Comparison of ENCODE assay signal across 10 cellular contexts in the genomic region with DNA sequence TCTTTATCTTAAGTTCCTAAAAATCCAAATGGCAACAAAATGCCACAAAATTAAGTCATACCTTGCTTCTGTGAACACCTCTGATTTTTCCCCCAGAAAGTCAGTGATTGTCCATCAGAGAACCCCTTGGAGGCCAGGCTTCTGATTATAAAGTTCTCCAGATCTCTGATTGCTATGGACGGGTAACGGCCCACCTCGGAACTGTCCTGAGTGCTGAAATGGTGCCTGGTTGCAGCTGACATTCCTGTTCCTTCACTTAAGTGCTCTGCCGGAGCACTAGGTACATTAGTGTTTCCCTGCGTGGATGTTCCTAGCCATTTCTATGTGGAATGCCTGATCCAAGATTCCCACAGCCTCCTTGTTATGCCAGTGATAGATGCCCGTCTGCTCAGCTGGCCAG.
DNase-seq lines count a peak whose midpoint lies in the region; TF ChIP-seq lines count a peak whose summit lies in the region.
"Had no signal": no experiment of that assay in that cellular context is flagged by ENCODE, and none has a peak within 500 bp of the region (broad histone marks: within the 10 kb centered on the region; RNA-seq: fewer than 3 reads in every experiment).

No MANE protein-coding gene starts in this region.

- no peak overlapping the region for H2BK5ac ChIP-seq in neuronal stem cell (ENCODE audit: low read length)

- no peak overlapping the region for H3K18ac ChIP-seq in neuronal stem cell (ENCODE audit: low read length)

- intact Hi-C loops in esophagus muscularis mucosa (cut with DNase I) = no loop called here
- intact Hi-C loops in ovary (cut with DNase I) = no loop called here

- no peak for TF ChIP-seq EP300 in esophagus muscularis mucosa (IDR thresholded peaks at IDR 0.05)
- TF ChIP-seq EP300 in ovary (IDR thresholded peaks at IDR 0.05) = no peak

- no peaks in the 10 kb centered on the region for H3K79me1 ChIP-seq in neuronal stem cell (ENCODE audit: low read depth, low read length)

- H3K27ac ChIP-seq in endodermal cell (ENCODE audit: low read depth, low read length) = no peak overlapping the region
- H3K27ac ChIP-seq in neuronal stem cell (replicated peaks; ENCODE audit: low read length) = no peak overlapping the region
- no peak overlapping the region for H3K27ac ChIP-seq in esophagus muscularis mucosa (replicated peaks in 1 of 4)
- no peak overlapping the region for H3K27ac ChIP-seq in ovary
- H3K27ac ChIP-seq: gastrocnemius medialis had no signal

- peak; percentile 55 for DNase-seq in HEK293T (ENCODE audit: extremely low spot score)
- DNase-seq in NT2/D1 (ENCODE audit: low read depth, low spot score) = peak; percentile 43
- peak; percentile 87 for DNase-seq in endodermal cell
- DNase-seq in neuronal stem cell (ENCODE audit: low spot score) = peak; percentile 41
- no peak for DNase-seq in esophagus muscularis mucosa (ENCODE audit: extremely low spot score)
- no peak for DNase-seq in NCI-H2081 (lab: John Stamatoyannopoulos, UW)
- no peak for DNase-seq in stimulated activated CD4-positive, alpha-beta T cell treated with anti-CD3 and anti-CD28 coated beads, Interleukin-2, amount 100 ng/mL, for 48 hours
- DNase-seq in ovary = no peak
- DNase-seq: activated naive CD4-positive, alpha-beta T cell; gastrocnemius medialis had no signal

- no peak overlapping the region for H3K23ac ChIP-seq in neuronal stem cell (ENCODE audit: low read depth, low read length, poor library complexity)

- H3K4me3 Mint-ChIP-seq in endodermal cell = no peak overlapping the region

- H3K9me3 ChIP-seq in NT2/D1 (ENCODE audit: insufficient read depth, low read length) = no peaks in the 10 kb centered on the region
- no peaks in the 10 kb centered on the region for H3K9me3 ChIP-seq in endodermal cell (ENCODE audit: control insufficient read depth, low read length)
- H3K9me3 ChIP-seq in neuronal stem cell (replicated peaks in 1 of 2; ENCODE audit: control insufficient read depth in 2 of 2, insufficient read depth in 1 of 2, low read depth in 1 of 2, low read length in 2 of 2) = no peaks in the 10 kb centered on the region
- H3K9me3 ChIP-seq in esophagus muscularis mucosa = no peaks in the 10 kb centered on the region
- no peaks in the 10 kb centered on the region for H3K9me3 ChIP-seq in ovary
- H3K9me3 ChIP-seq: gastrocnemius medialis had no signal

- H2BK120ac ChIP-seq in neuronal stem cell (ENCODE audit: low read depth, low read length) = no peak overlapping the region

- no peaks in the 10 kb centered on the region for H3K36me3 Mint-ChIP-seq in endodermal cell (ENCODE audit: low read depth)

- H3K4me1 Mint-ChIP-seq in endodermal cell = peaks cover 12% of the 10 kb centered on the region

- CTCF ChIA-PET in HEK293T (lab: Yijun Ruan, JAX) = interaction anchor here (0.5 kb wide), 1 partner anchor 10 kb away, joined by 4 read pairs; no protein-coding TSS in a partner anchor

- H3K9ac ChIP-seq in NT2/D1 (ENCODE audit: insufficient read length, low read depth) (no peak overlapping the region), endodermal cell (ENCODE audit: extremely low read depth, low read length, poor library complexity, severe bottlenecking) (no peak overlapping the region), neuronal stem cell (ENCODE audit: low read depth, low read length, poor library complexity) (no peak overlapping the region)

- H4K8ac ChIP-seq in neuronal stem cell (ENCODE audit: low read depth, low read length) = no peak overlapping the region

- no peak overlapping the region for H2BK15ac ChIP-seq in neuronal stem cell (ENCODE audit: low read length)

- 36 to 49% methylated on average over 5 to 6 of the region's 6 CpGs for WGBS in endodermal cell (ENCODE audit: insufficient coverage in 1 of 2, insufficient read length in 1 of 2), 2 experiments
- WGBS in neuronal stem cell (ENCODE audit: extremely low coverage in 2 of 2, insufficient read length in 2 of 2, insufficient replicate concordance in 1 of 2), 2 donors = no CpG with 5 or more reads among the region's 6 CpGs
- WGBS in esophagus muscularis mucosa = 17% methylated on average over 6 of the region's 6 CpGs
- WGBS in ovary, 3 donors = 2 to 6% (median 4%) methylated on average over 6 of the region's 6 CpGs

- H3K14ac ChIP-seq in neuronal stem cell (ENCODE audit: low read length) = no peak overlapping the region

- no peak overlapping the region for H2AFZ ChIP-seq in neuronal stem cell (ENCODE audit: low read length)

- H2BK12ac ChIP-seq in neuronal stem cell (ENCODE audit: low read length) = no peak overlapping the region

- H3K36me3 ChIP-seq in NT2/D1 (ENCODE audit: insufficient read depth, insufficient read length, low read length) (no peaks in the 10 kb centered on the region), endodermal cell (ENCODE audit: control insufficient read depth, insufficient read depth, low read length) (no peaks in the 10 kb centered on the region), neuronal stem cell (replicated peaks in 1 of 2; ENCODE audit: control insufficient read depth in 2 of 2, insufficient read depth in 2 of 2, low read length in 2 of 2) (no peaks in the 10 kb centered on the region), esophagus muscularis mucosa (no peaks in the 10 kb centered on the region), ovary (no peaks in the 10 kb centered on the region)
- H3K36me3 ChIP-seq: gastrocnemius medialis had no signal

- H3K27me3 ChIP-seq in NT2/D1 (ENCODE audit: insufficient read depth, insufficient read length) (peaks cover 33% of the 10 kb centered on the region), endodermal cell (ENCODE audit: control insufficient read depth, insufficient read depth, low read length, poor library complexity, severe bottlenecking) (peaks cover 14% of the 10 kb centered on the region), neuronal stem cell (ENCODE audit: control insufficient read depth in 3 of 3, insufficient read depth in 3 of 3, low read depth in 1 of 3, low read length in 3 of 3) (no peaks in the 10 kb centered on the region), esophagus muscularis mucosa (peaks cover 0 to 72% (median 0%) of the 10 kb centered on the region in 4 donors), ovary (no peaks in the 10 kb centered on the region)

- H3K4ac ChIP-seq in neuronal stem cell (ENCODE audit: low read length) = no peak overlapping the region

- H3K27me3 Mint-ChIP-seq in endodermal cell (ENCODE audit: insufficient read depth) = peaks cover 18% of the 10 kb centered on the region

- no peak overlapping the region for H3K27ac Mint-ChIP-seq in endodermal cell

- TF ChIP-seq POLR2A in esophagus muscularis mucosa (IDR thresholded peaks at IDR 0.05; ENCODE audit: low read depth) (no peak), ovary (IDR thresholded peaks at IDR 0.05) (no peak)

- TF ChIP-seq CTCF in endodermal cell (conservative IDR thresholded peaks at IDR 0.05) = no peak
- no peak for TF ChIP-seq CTCF in esophagus muscularis mucosa (IDR thresholded peaks at IDR 0.05)
- TF ChIP-seq CTCF in ovary (IDR thresholded peaks at IDR 0.05) = no peak

- H2AK5ac ChIP-seq in neuronal stem cell (ENCODE audit: low read depth, low read length) = no peak overlapping the region

- H3K4me2 ChIP-seq in neuronal stem cell (ENCODE audit: insufficient read depth, low read length, poor library complexity, severe bottlenecking) = no peak overlapping the region

- H3K4me1 ChIP-seq in NT2/D1 (ENCODE audit: insufficient read depth, insufficient read length) (peaks cover 16% of the 10 kb centered on the region), endodermal cell (ENCODE audit: control insufficient read depth, insufficient read depth, low read length) (peaks cover 12% of the 10 kb centered on the region), neuronal stem cell (ENCODE audit: control insufficient read depth in 2 of 2, insufficient read depth in 1 of 2, low read depth in 1 of 2, low read length in 2 of 2) (peaks cover 8 to 10% of the 10 kb centered on the region in 2 donors), esophagus muscularis mucosa (no peaks in the 10 kb centered on the region), ovary (ENCODE audit: insufficient read depth) (no peaks in the 10 kb centered on the region)
- H3K4me1 ChIP-seq: gastrocnemius medialis had no signal

- H4K91ac ChIP-seq in neuronal stem cell (ENCODE audit: low read depth, low read length, poor library complexity) = no peak overlapping the region

- H3K4me3 ChIP-seq in NT2/D1 (ENCODE audit: insufficient read length, low read depth) (no peak overlapping the region), endodermal cell (ENCODE audit: low read length) (no peak overlapping the region), neuronal stem cell (ENCODE audit: low read length in 2 of 2) (no peak overlapping the region), esophagus muscularis mucosa (no peak overlapping the region), ovary (no peak overlapping the region)
- H3K4me3 ChIP-seq: gastrocnemius medialis had no signal

- POLR2A ChIA-PET in HEK293T (lab: Yijun Ruan, JAX) = no interaction called here

- H3K9me3 Mint-ChIP-seq in endodermal cell = no peaks in the 10 kb centered on the region

TF ChIP-seq in HEK293T, 16 proteins besides CTCF, POLR2A, EP300 and RAD21:
- no peak for TF ChIP-seq SUZ12 (IDR thresholded peaks at IDR 0.05)
- no peak for TF ChIP-seq FOXM1 (IDR thresholded peaks at IDR 0.05; ENCODE audit: borderline replicate concordance)
- TF ChIP-seq HDGF (IDR thresholded peaks at IDR 0.05; ENCODE audit: borderline replicate concordance) = no peak
- TF ChIP-seq CTBP1 (IDR thresholded peaks at IDR 0.05; ENCODE audit: borderline replicate concordance) = no peak
- no peak for TF ChIP-seq BHLHE40 (IDR thresholded peaks at IDR 0.05; ENCODE audit: borderline replicate concordance)
- no peak for TF ChIP-seq LEF1 (IDR thresholded peaks at IDR 0.05; ENCODE audit: borderline replicate concordance)
- TF ChIP-seq ARNT (IDR thresholded peaks at IDR 0.05) = no peak
- TF ChIP-seq FOXA1 (IDR thresholded peaks at IDR 0.05) = no peak
- no peak for TF ChIP-seq ELF4 (IDR thresholded peaks at IDR 0.05)
- no peak for TF ChIP-seq L3MBTL2 (conservative IDR thresholded peaks at IDR 0.05)
- no peak for TF ChIP-seq SP1 (IDR thresholded peaks at IDR 0.05)
- no peak for TF ChIP-seq TARDBP (IDR thresholded peaks at IDR 0.05)
- TF ChIP-seq NFRKB (IDR thresholded peaks at IDR 0.05) = no peak
- TF ChIP-seq FOXK2 (IDR thresholded peaks at IDR 0.05) = no peak
- TF ChIP-seq ZNF384 (IDR thresholded peaks at IDR 0.05) = no peak
- TF ChIP-seq, protein P1, sequence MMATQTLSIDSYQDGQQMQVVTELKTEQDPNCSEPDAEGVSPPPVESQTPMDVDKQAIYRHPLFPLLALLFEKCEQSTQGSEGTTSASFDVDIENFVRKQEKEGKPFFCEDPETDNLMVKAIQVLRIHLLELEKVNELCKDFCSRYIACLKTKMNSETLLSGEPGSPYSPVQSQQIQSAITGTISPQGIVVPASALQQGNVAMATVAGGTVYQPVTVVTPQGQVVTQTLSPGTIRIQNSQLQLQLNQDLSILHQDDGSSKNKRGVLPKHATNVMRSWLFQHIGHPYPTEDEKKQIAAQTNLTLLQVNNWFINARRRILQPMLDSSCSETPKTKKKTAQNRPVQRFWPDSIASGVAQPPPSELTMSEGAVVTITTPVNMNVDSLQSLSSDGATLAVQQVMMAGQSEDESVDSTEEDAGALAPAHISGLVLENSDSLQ (IDR thresholded peaks at IDR 0.05) = no peak

Comparison
In these comparisons a context has a peak if more than half of its experiments do, and no peak if none do; other contexts are left out.
1. DNase-seq: peak in HEK293T (single experiment), NT2/D1 (single experiment), endodermal cell (single experiment) and neuronal stem cell (single experiment); none in esophagus muscularis mucosa (single experiment), NCI-H2081 (0 of 2), stimulated activated CD4-positive, alpha-beta T cell treated with anti-CD3 and anti-CD28 coated beads, Interleukin-2, amount 100 ng/mL, for 48 hours (0 of 2) and ovary (0 of 5).